ENCODE assay signal across 19 cellular contexts in the genomic region with DNA sequence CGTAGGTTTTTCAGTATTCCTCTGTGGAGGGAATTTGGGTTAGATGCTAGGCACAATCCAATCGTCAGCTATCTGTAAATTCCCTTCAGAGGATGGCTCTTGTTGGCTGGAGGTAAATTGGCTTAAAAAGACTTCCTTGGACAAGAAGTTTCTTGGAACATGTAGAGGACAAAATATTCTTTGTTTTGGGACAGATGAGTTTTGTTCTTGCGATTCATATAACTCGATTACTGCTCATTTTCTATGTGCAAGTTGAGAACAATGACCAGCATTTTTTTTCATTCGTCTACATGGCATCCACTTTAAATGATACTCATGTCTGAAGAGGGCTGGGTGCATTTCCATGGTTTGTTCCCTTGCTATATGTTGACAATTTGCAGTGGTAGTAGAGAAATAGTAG. TPM values are rescaled to one million over a fixed set of nuclear protein-coding genes. Genes with fewer than 3 reads are reported as not detected.
DNase-seq lines count a peak whose midpoint lies in the region; ATAC-seq and TF ChIP-seq lines count a peak whose summit lies in the region.
"Had no signal": no experiment of that assay in that cellular context is flagged by ENCODE, and none has a peak within 500 bp of the region (broad histone marks: within the 10 kb centered on the region; RNA-seq: fewer than 3 reads in every experiment).

No MANE protein-coding gene starts in this region.

- no peaks in the 10 kb centered on the region for H3K27me3 ChIP-seq in transverse colon
- H3K27me3 ChIP-seq: dorsolateral prefrontal cortex had no signal

- H3K4me3 Mint-ChIP-seq in osteocyte (ENCODE audit: unreplicated experiment) = no peak overlapping the region
- H3K4me3 Mint-ChIP-seq: activated naive CD8-positive, alpha-beta T cell treated with anti-CD3 and anti-CD28 coated beads for 36 hours; neural crest cell; T-helper 17 cell had no signal

- ATAC-seq in HG02571 (IDR thresholded peaks at IDR 0.05; ENCODE audit: unreplicated experiment) = no peak
- ATAC-seq: activated CD4-positive, CD25-positive, alpha-beta regulatory T cell treated with anti-CD3 and anti-CD28 coated beads, Interleukin-2, amount 50 U/mL, for 24 hours; stimulated activated naive CD8-positive, alpha-beta T cell treated with anti-CD3 and anti-CD28 coated beads, Interleukin-15, Interleukin-2, amounts not matched to agents 100 U/mL and 50 U/mL, for 24 hours; T-helper 17 cell had no signal

- WGBS in transverse colon (ENCODE audit: low coverage in 1 of 2), 2 donors = 87% methylated on average over 5 of the region's 5 CpGs

- TF ChIP-seq CTCF in osteocyte (IDR thresholded peaks at IDR 0.05) = no peak
- no peak for TF ChIP-seq CTCF in transverse colon (IDR thresholded peaks at IDR 0.05)

- H3K4me1 ChIP-seq in transverse colon = peaks cover 19 to 53% (median 30%) of the 10 kb centered on the region in 4 donors

- peaks cover 25% of the 10 kb centered on the region for H3K36me3 Mint-ChIP-seq in osteocyte (ENCODE audit: unreplicated experiment)
- H3K36me3 Mint-ChIP-seq: activated naive CD8-positive, alpha-beta T cell treated with anti-CD3 and anti-CD28 coated beads for 36 hours had no signal

- TF ChIP-seq POLR2A in transverse colon (IDR thresholded peaks at IDR 0.05) = no peak

- no peaks in the 10 kb centered on the region for H3K27me3 Mint-ChIP-seq in osteocyte (ENCODE audit: unreplicated experiment)

- H3K4me3 ChIP-seq in transverse colon = no peak overlapping the region
- H3K4me3 ChIP-seq: dorsolateral prefrontal cortex had no signal

- in situ Hi-C loops in transverse colon (cut with MboI; ENCODE audit: low pct_ligation_motif_present in 1 of 4, low pct_unique_long_range_greater_than_20kb in 1 of 4, low sequenced_read_pairs in 3 of 4) = no loop called here

- no peak for TF ChIP-seq EP300 in transverse colon (IDR thresholded peaks at IDR 0.05; ENCODE audit: low read depth)

- H3K27ac Mint-ChIP-seq in osteocyte (ENCODE audit: unreplicated experiment) = peak overlapping the region; percentile 95
- H3K27ac Mint-ChIP-seq: activated naive CD8-positive, alpha-beta T cell treated with anti-CD3 and anti-CD28 coated beads for 36 hours; T-helper 17 cell had no signal

- intact Hi-C loops in transverse colon (cut with DNase I; ENCODE audit: low total_unique reads) = loop anchor here (1.0 kb wide), 1 partner anchor 18 kb away; no protein-coding TSS in a partner anchor

- H3K4me1 Mint-ChIP-seq in osteocyte (ENCODE audit: unreplicated experiment) = peaks cover 82% of the 10 kb centered on the region
- H3K4me1 Mint-ChIP-seq: activated naive CD8-positive, alpha-beta T cell treated with anti-CD3 and anti-CD28 coated beads for 36 hours; T-helper 17 cell had no signal

- H3K9me3 Mint-ChIP-seq in osteocyte (ENCODE audit: unreplicated experiment) = no peaks in the 10 kb centered on the region
- H3K9me3 Mint-ChIP-seq: activated naive CD8-positive, alpha-beta T cell treated with anti-CD3 and anti-CD28 coated beads for 36 hours had no signal

- no peaks in the 10 kb centered on the region for H3K36me3 ChIP-seq in transverse colon

- H3K27ac ChIP-seq in epithelial cell of prostate = peak overlapping the region; percentile 86
- H3K27ac ChIP-seq in transverse colon = peak overlapping the region; percentile 84 to 87 (median 86)
- H3K27ac ChIP-seq: 22Rv1 had no signal

- peak; percentile 18 for DNase-seq in DMS53 (lab: John Stamatoyannopoulos, UW)
- DNase-seq in DMS53 treated with DMSO at 0.1 percent for 48 hours (lab: John Stamatoyannopoulos, UW; ENCODE audit: unreplicated experiment) = no peak
- no peak for DNase-seq in epithelial cell of prostate (ENCODE audit: low read depth, low spot score)
- no peak for DNase-seq in osteocyte (ENCODE audit: extremely low spot score, unreplicated experiment)
- no peak for DNase-seq in transverse colon
- DNase-seq in NCI-H82 treated with DMSO at 0.1 percent for 48 hours (lab: John Stamatoyannopoulos, UW; ENCODE audit: unreplicated experiment) = no peak
- no peak for DNase-seq in NCI-H1417 treated with DMSO at 0.1 percent for 48 hours (lab: John Stamatoyannopoulos, UW)
- DNase-seq: activated CD8-positive, alpha-beta memory T cell treated with anti-CD3 and anti-CD28 coated beads for 24 hours; activated naive CD8-positive, alpha-beta T cell treated with anti-CD3 and anti-CD28 coated beads for 36 hours; dorsolateral prefrontal cortex; KBM-7; mesendoderm; stimulated activated CD4-positive, alpha-beta T cell treated with anti-CD3 and anti-CD28 coated beads, Interleukin-1b, Interleukin-23, amount 100 ng/mL, for 48 hours; stimulated activated naive CD8-positive, alpha-beta T cell treated with anti-CD3 and anti-CD28 coated beads, Interleukin-15, Interleukin-2, amounts not matched to agents 100 U/mL and 50 U/mL, for 24 hours; T-helper 17 cell had no signal

- H3K9me3 ChIP-seq in transverse colon = no peaks in the 10 kb centered on the region

RNA-seq across cellular contexts. Expression of a gene that starts 41.7 kb away (rescaled TPM):
- total RNA-seq in osteocyte = 2,001 and 2,067 TPM in 2 replicates
- 100 to 1,000 TPM in 2 of 4 donors, 10 to 100 TPM in 2; 75.1 to 322 (median 115) TPM for total RNA-seq in transverse colon
- total RNA-seq: activated naive CD8-positive, alpha-beta T cell treated with anti-CD3 and anti-CD28 coated beads for 36 hours had no signal

RNA-seq across cellular contexts. Expression of a gene that starts 41.8 kb away (rescaled TPM):
- total RNA-seq in osteocyte = 3,181 and 3,589 TPM in 2 replicates
- total RNA-seq in transverse colon = 100 to 1,000 TPM in 2 of 4 donors, 10 to 100 TPM in 2; 46.4 to 180 (median 99.2) TPM
- total RNA-seq: activated naive CD8-positive, alpha-beta T cell treated with anti-CD3 and anti-CD28 coated beads for 36 hours had no signal

Comparison
In these comparisons a context has a peak if more than half of its experiments do, and no peak if none do; other contexts are left out.
1. RNA of a gene that starts 41.8 kb away (total RNA-seq): 3,181 to 3,589 TPM in osteocyte; 46.4 to 180 TPM in transverse colon; every median in the first group is over 10 times any median in the second.